27 cellular contexts compared by ENCODE assay signal in the genomic region with DNA sequence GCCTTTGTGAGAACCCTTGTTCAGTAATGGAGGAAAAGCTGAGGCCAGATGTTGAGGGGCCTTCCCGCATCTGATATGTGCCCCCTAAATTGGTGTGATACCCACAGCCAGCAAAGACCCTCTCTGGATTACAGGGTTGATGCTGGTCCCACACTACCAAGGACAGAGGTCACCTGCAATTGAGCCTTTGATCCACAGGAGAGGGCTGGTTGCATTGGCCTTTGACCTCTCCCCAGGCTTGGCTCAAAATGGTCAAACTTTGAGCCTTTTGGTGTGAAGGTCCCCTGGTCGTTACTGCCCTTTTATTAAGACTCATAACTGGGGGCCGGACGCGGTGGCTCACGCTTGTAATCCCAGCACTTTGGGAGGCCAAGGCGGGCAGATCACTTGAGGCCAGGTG. TPM values are rescaled to one million over a fixed set of nuclear protein-coding genes. Genes with fewer than 3 reads are reported as not detected.
"Had no signal": no experiment of that assay in that cellular context is flagged by ENCODE, and none has a peak within 500 bp of the region (broad histone marks: within the 10 kb centered on the region; RNA-seq: fewer than 3 reads in every experiment).

No MANE protein-coding gene starts in this region.

- H3K27me3 Mint-ChIP-seq: effector memory CD8-positive, alpha-beta T cell; naive B cell; progenitor cell of endocrine pancreas had no signal

- H3K36me3 Mint-ChIP-seq: mesothelial cell of epicardium, naive B cell, neural progenitor cell had no signal

- H3K27ac Mint-ChIP-seq: effector memory CD8-positive, alpha-beta T cell; mesothelial cell of epicardium; naive B cell; nephron; neural progenitor cell had no signal

- H3K9ac ChIP-seq: neural progenitor cell, parathyroid adenoma had no signal

- H2AFZ ChIP-seq: neural progenitor cell, parathyroid adenoma had no signal

- H3K4me3 Mint-ChIP-seq: effector memory CD8-positive, alpha-beta T cell; mesothelial cell of epicardium; nephron; neural progenitor cell had no signal

- H3K9me3 Mint-ChIP-seq: effector memory CD8-positive, alpha-beta T cell; mesothelial cell of epicardium; naive B cell; nephron; neural progenitor cell had no signal

- FAIRE-seq: endometrium, kidney, small intestine had no signal

- H3K4me3 ChIP-seq: esophagus squamous epithelium, mucosa of descending colon, neural progenitor cell, right lobe of liver, stomach, thyroid gland, vagina had no signal

- DNase-seq: cortex of kidney; effector memory CD8-positive, alpha-beta T cell; erythroblast; esophagus squamous epithelium; foreskin melanocyte; glutamatergic neuron; kidney; mesenchymal stem cell; mucosa of descending colon; naive B cell; right lobe of liver; small intestine; stimulated activated CD4-positive, alpha-beta T cell treated with anti-CD3 and anti-CD28 coated beads, Interleukin-1b, Interleukin-23, amount 100 ng/mL, for 48 hours; stimulated activated CD4-positive, alpha-beta T cell treated with anti-CD3 and anti-CD28 coated beads, Interleukin-4, amount 100 ng/mL, for 1 hour; stimulated activated CD8-positive, alpha-beta memory T cell treated with anti-CD3 and anti-CD28 coated beads, Interleukin-4, amount 100 ng/mL, for 48 hours; stimulated activated naive CD4-positive, alpha-beta T cell treated with Interleukin-2 at 50 U/mL for 16 hours; stomach; thyroid gland had no signal

- H3K27me3 ChIP-seq: esophagus squamous epithelium, neural progenitor cell, right lobe of liver, stomach, thyroid gland, vagina had no signal

- H3K4me1 Mint-ChIP-seq: mesothelial cell of epicardium, neural progenitor cell had no signal

- H3K4me1 ChIP-seq: neural progenitor cell, parathyroid adenoma, thyroid gland, vagina had no signal

- H3K79me2 ChIP-seq: parathyroid adenoma had no signal

- H3K36me3 ChIP-seq: esophagus squamous epithelium, neural progenitor cell, right lobe of liver, stomach, thyroid gland, vagina had no signal

- H3K9me3 ChIP-seq: esophagus squamous epithelium, mucosa of descending colon, right lobe of liver, stomach, thyroid gland, vagina had no signal

- H3K4me2 ChIP-seq: neural progenitor cell had no signal

- H3K27ac ChIP-seq: esophagus squamous epithelium, neural progenitor cell, parathyroid adenoma, right lobe of liver, stomach, thyroid gland, vagina had no signal

- ATAC-seq: effector memory CD8-positive, alpha-beta T cell; mucosa of descending colon had no signal

RNA-seq across cellular contexts. Expression of a gene that starts 43.1 kb away (rescaled TPM):
- total RNA-seq: lung microvascular endothelial cell, progenitor cell of endocrine pancreas, vagina had no signal

RNA-seq across cellular contexts. Expression of a gene that starts 46.1 kb away (rescaled TPM):
- total RNA-seq: osteoblast, progenitor cell of endocrine pancreas had no signal
